ENCODE assay signal across 25 cellular contexts in genomic region chr11:119972281-119972680, GRCh38.
"Had no signal": no experiment of that assay in that cellular context is flagged by ENCODE, and none has a peak within 500 bp of the region (broad histone marks: within the 10 kb centered on the region; RNA-seq: fewer than 3 reads in every experiment).

No MANE protein-coding gene starts in this region.

- ATAC-seq: effector memory CD8-positive, alpha-beta T cell; esophagus mucosa; foreskin keratinocyte; gastrocnemius medialis; gastroesophageal sphincter; heart left ventricle; heart right ventricle had no signal

- H3K4me3 Mint-ChIP-seq: dendritic cell treated with granulocyte-macrophage colony-stimulating factor and Interleukin-4, amounts not matched to agents 40 ng/mL and 50 ng/mL, for 4 days; effector memory CD8-positive, alpha-beta T cell; endodermal cell had no signal

- H3K27me3 ChIP-seq: colonic mucosa, dorsolateral prefrontal cortex, gastrocnemius medialis had no signal

- H3K27ac Mint-ChIP-seq: dendritic cell treated with granulocyte-macrophage colony-stimulating factor and Interleukin-4, amounts not matched to agents 40 ng/mL and 50 ng/mL, for 4 days; effector memory CD8-positive, alpha-beta T cell; endodermal cell had no signal

- H3K36me3 ChIP-seq: colonic mucosa, esophagus muscularis mucosa, esophagus squamous epithelium, gastrocnemius medialis, gastroesophageal sphincter, heart left ventricle, heart right ventricle had no signal

- H3K4me1 ChIP-seq: colonic mucosa, esophagus muscularis mucosa, esophagus squamous epithelium, foreskin keratinocyte, gastroesophageal sphincter had no signal

- H3K9me3 Mint-ChIP-seq: dendritic cell treated with granulocyte-macrophage colony-stimulating factor and Interleukin-4, amounts not matched to agents 40 ng/mL and 50 ng/mL, for 4 days; endodermal cell had no signal

- H3K4me3 ChIP-seq: colonic mucosa, coronary artery, dorsolateral prefrontal cortex, esophagus muscularis mucosa, esophagus squamous epithelium, gastrocnemius medialis, gastroesophageal sphincter, heart left ventricle, heart right ventricle had no signal

- H3K9me3 ChIP-seq: colonic mucosa, esophagus muscularis mucosa, esophagus squamous epithelium, gastrocnemius medialis, heart left ventricle had no signal

- H3K27ac ChIP-seq: colonic mucosa, coronary artery, dorsolateral prefrontal cortex, epithelial cell of prostate, esophagus muscularis mucosa, esophagus squamous epithelium, foreskin keratinocyte, gastrocnemius medialis, gastroesophageal sphincter, heart left ventricle, heart right ventricle had no signal

- DNase-seq: colonic mucosa; cortex of kidney; dermis blood vessel endothelial cell; dorsolateral prefrontal cortex; effector CD4-positive, alpha-beta T cell; effector CD8-positive, alpha-beta T cell; effector memory CD4-positive, alpha-beta T cell; effector memory CD8-positive, alpha-beta T cell; endodermal cell; erythroblast; esophagus squamous epithelium; foreskin fibroblast; foreskin keratinocyte; foreskin melanocyte; gastrocnemius medialis; glutamatergic neuron; head of caudate nucleus; heart left ventricle; heart right ventricle had no signal
